In genomic region chr6:137795510-137795909, GRCh38 we compare ENCODE assay signal across 15 cellular contexts.
"Had no signal": no experiment of that assay in that cellular context is flagged by ENCODE, and none has a peak within 500 bp of the region (broad histone marks: within the 10 kb centered on the region; RNA-seq: fewer than 3 reads in every experiment).

No MANE protein-coding gene starts in this region.

- H3K9me3 ChIP-seq: body of pancreas, gastroesophageal sphincter, neutrophil, thyroid gland, vagina had no signal

- H3K4me1 ChIP-seq: body of pancreas, vagina had no signal

- H3K4me3 Mint-ChIP-seq: activated CD4-positive, alpha-beta memory T cell treated with anti-CD3 and anti-CD28 coated beads, Interleukin-2, amount 10 ng/mL, durations not matched to agents 7 days and 5 days; activated naive CD4-positive, alpha-beta T cell treated with anti-CD3 and anti-CD28 coated beads, Interleukin-2, amount 10 ng/mL, durations not matched to agents 7 days and 5 days; central memory CD8-positive, alpha-beta T cell had no signal

- H3K4me3 ChIP-seq: body of pancreas, gastroesophageal sphincter, thyroid gland, vagina had no signal

- H3K27ac Mint-ChIP-seq: activated CD4-positive, alpha-beta memory T cell treated with anti-CD3 and anti-CD28 coated beads, Interleukin-2, amount 10 ng/mL, durations not matched to agents 7 days and 5 days; activated naive CD4-positive, alpha-beta T cell treated with anti-CD3 and anti-CD28 coated beads, Interleukin-2, amount 10 ng/mL, durations not matched to agents 7 days and 5 days had no signal

- H3K27me3 ChIP-seq: body of pancreas, gastroesophageal sphincter, neutrophil, thyroid gland, vagina had no signal

- ATAC-seq: activated CD4-positive, CD25-positive, alpha-beta regulatory T cell treated with anti-CD3 and anti-CD28 coated beads, Interleukin-2, amount 50 U/mL, for 24 hours; body of pancreas; gastroesophageal sphincter had no signal

- H3K36me3 Mint-ChIP-seq: activated naive CD4-positive, alpha-beta T cell treated with anti-CD3 and anti-CD28 coated beads, Interleukin-2, amount 10 ng/mL, durations not matched to agents 7 days and 5 days had no signal

- DNase-seq: activated CD4-positive, alpha-beta memory T cell treated with anti-CD3 and anti-CD28 coated beads, Interleukin-2, amount 10 ng/mL, durations not matched to agents 7 days and 5 days; activated naive CD4-positive, alpha-beta T cell treated with anti-CD3 and anti-CD28 coated beads, Interleukin-2, amount 10 ng/mL, durations not matched to agents 7 days and 5 days; amniotic stem cell; body of pancreas; cortex of kidney; mesendoderm; retina; stimulated activated CD4-positive, alpha-beta T cell treated with anti-CD3 and anti-CD28 coated beads, Interleukin-15, amount 100 ng/mL, for 24 hours; stimulated activated CD4-positive, alpha-beta T cell treated with anti-CD3 and anti-CD28 coated beads, Interleukin-4, amount 100 ng/mL, for 24 hours; thyroid gland had no signal

- H3K9me3 Mint-ChIP-seq: activated CD4-positive, alpha-beta memory T cell treated with anti-CD3 and anti-CD28 coated beads, Interleukin-2, amount 10 ng/mL, durations not matched to agents 7 days and 5 days; activated naive CD4-positive, alpha-beta T cell treated with anti-CD3 and anti-CD28 coated beads, Interleukin-2, amount 10 ng/mL, durations not matched to agents 7 days and 5 days; central memory CD8-positive, alpha-beta T cell had no signal

- H3K27me3 Mint-ChIP-seq: activated CD4-positive, alpha-beta memory T cell treated with anti-CD3 and anti-CD28 coated beads, Interleukin-2, amount 10 ng/mL, durations not matched to agents 7 days and 5 days; activated naive CD4-positive, alpha-beta T cell treated with anti-CD3 and anti-CD28 coated beads, Interleukin-2, amount 10 ng/mL, durations not matched to agents 7 days and 5 days; central memory CD8-positive, alpha-beta T cell had no signal

- H3K36me3 ChIP-seq: gastroesophageal sphincter, neutrophil, thyroid gland, vagina had no signal

- H3K27ac ChIP-seq: body of pancreas, gastroesophageal sphincter, neutrophil, thyroid gland, vagina had no signal
